ENCODE assay signal across 8 cellular contexts in the genomic region with DNA sequence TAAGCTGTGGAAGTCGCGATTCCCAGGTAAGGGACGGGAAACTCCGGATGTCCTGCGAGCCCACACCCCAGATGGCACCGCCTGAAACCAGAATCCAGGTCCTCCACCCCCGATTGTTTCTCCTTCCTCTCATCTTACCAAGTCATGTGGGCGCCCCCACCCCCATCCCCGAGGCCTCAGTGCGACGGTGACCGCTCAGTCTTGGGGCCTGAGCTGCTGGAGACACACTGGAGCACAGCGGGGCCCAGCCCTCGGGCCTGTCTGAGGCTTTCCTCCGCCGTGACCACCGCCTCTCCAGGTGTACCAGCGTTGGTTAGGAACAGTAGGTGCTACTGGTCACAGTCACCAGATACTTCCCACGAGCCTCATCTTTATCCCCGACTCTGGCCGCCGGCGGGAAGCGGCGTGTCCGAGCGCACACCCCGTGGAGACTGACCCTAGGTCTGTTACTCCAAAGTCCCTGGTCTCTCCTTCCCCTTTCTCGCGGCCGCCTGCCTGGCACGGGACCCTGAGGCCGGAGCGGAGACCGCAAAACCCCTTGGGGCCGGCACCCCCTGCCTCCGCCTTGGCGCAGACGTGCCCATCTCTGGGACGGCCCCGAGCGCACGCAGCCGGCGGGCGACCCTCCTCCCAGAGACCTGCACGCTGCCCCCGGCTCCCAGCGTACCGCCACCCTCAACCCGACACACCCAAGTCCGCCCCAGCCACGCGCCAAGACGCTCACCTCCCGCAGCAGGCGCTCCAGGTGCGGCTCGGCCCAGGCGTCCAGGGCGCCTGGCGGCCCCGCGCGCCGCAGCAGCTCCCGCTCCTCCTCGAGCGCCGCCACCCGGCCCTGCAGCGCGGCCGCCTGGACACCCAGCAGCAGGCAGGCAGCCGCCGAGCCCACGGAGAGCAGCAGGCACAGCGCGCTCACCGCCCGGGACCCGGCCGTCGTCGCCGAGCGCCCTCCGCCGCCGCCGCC. TPM values are rescaled to one million over a fixed set of nuclear protein-coding genes. Genes with fewer than 3 reads are reported as not detected.
DNase-seq lines count a peak whose midpoint lies in the region; ATAC-seq and TF ChIP-seq lines count a peak whose summit lies in the region.

No MANE protein-coding gene starts in this region.

- 42 to 100% methylated on average over 2 to 6 of the region's 91 CpGs for WGBS in gastroesophageal sphincter (ENCODE audit: low coverage in 1 of 2), 2 donors

- H3K4me3 ChIP-seq in gastroesophageal sphincter (peak overlapping the region; percentile 39 to 59), osteoblast (ENCODE audit: insufficient read depth, low read length) (peak overlapping the region; percentile 59)

- H3K9me3 ChIP-seq in gastroesophageal sphincter, result peaks cover 0 to 3% (median 0%) of the 10 kb centered on the region in 3 donors
- H3K9me3 ChIP-seq in osteoblast (ENCODE audit: low read depth, low read length), result no peaks in the 10 kb centered on the region

- H2AFZ ChIP-seq in osteoblast (ENCODE audit: low read length), result no peak overlapping the region

- peak; percentile 7 for DNase-seq in stimulated activated CD4-positive, alpha-beta T cell treated with anti-CD3 and anti-CD28 coated beads, Interleukin-4, amount 100 ng/mL, for 1 hour
- DNase-seq in stimulated activated CD4-positive, alpha-beta T cell treated with anti-CD3 and anti-CD28 coated beads, Interleukin-2, amount 100 ng/mL, for 48 hours, result no peak
- DNase-seq in UCSD-AML1 (lab: John Stamatoyannopoulos, UW; ENCODE audit: unreplicated experiment) (peak; percentile 70), osteoblast (ENCODE audit: insufficient read length, low spot score, missing footprints) (peak; percentile 92), NCI-H187 treated with DMSO at 0.1 percent for 48 hours (lab: John Stamatoyannopoulos, UW) (no peak), occipital lobe (lab: John Stamatoyannopoulos, UW) (no peak), dedifferentiated amniotic fluid mesenchymal stem cell (ENCODE audit: extremely low spot score) (no peak)

- H3K4me2 ChIP-seq in osteoblast (ENCODE audit: insufficient read depth, low read length), result peak overlapping the region; percentile 64

- H3K4me1 ChIP-seq in gastroesophageal sphincter, result peaks cover 0 to 27% (median 6%) of the 10 kb centered on the region in 3 donors
- H3K4me1 ChIP-seq in osteoblast (ENCODE audit: insufficient read depth, low read length), result peaks cover 5% of the 10 kb centered on the region

- ATAC-seq in gastroesophageal sphincter, result peak; percentile 48

- TF ChIP-seq CTCF in gastroesophageal sphincter (IDR thresholded peaks at IDR 0.05) (peak in 2 of 4 experiments; percentile 47), osteoblast (IDR thresholded peaks at IDR 0.05; ENCODE audit: extremely low read depth, low read depth, low read length) (no peak)

- peaks cover 4% of the 10 kb centered on the region for H4K20me1 ChIP-seq in osteoblast (ENCODE audit: insufficient read depth, low read length)

- peak overlapping the region in 3 of 4 donors; percentile 40 to 75 (median 68) for H3K27ac ChIP-seq in gastroesophageal sphincter
- H3K27ac ChIP-seq in osteoblast (ENCODE audit: low read depth, low read length), result no peak overlapping the region

- H3K36me3 ChIP-seq in gastroesophageal sphincter (peaks cover 0 to 6% of the 10 kb centered on the region in 2 donors), osteoblast (ENCODE audit: insufficient read depth, low read length) (no peaks in the 10 kb centered on the region)

- H3K79me2 ChIP-seq in osteoblast (ENCODE audit: insufficient read depth, low read length), result no peaks in the 10 kb centered on the region

- no peak for TF ChIP-seq POLR2A in gastroesophageal sphincter (IDR thresholded peaks at IDR 0.05)

- H3K27me3 ChIP-seq in gastroesophageal sphincter (peaks cover 14% of the 10 kb centered on the region), osteoblast (ENCODE audit: insufficient read depth, low read length) (peaks cover 34% of the 10 kb centered on the region)

- TF ChIP-seq EP300 in gastroesophageal sphincter (IDR thresholded peaks at IDR 0.05), result no peak

RNA-seq across cellular contexts. Expression of gene COL23A1, which starts 0.7 kb away (rescaled TPM):
- total RNA-seq in gastroesophageal sphincter (1 to 10 TPM in 3 of 4 donors, under 1 TPM in 1; 0.93 to 4.6 (median 2.4) TPM), osteoblast (under 0.01 TPM in 1 of 2 replicates, not detected in the other), occipital lobe (0.16 TPM)

RNA-seq across cellular contexts. Expression of gene CLK4, which starts 37.4 kb away (rescaled TPM):
- 10 to 100 TPM; 16.0 to 59.0 (median 27.2) TPM for total RNA-seq in gastroesophageal sphincter
- 33.3 TPM in 2 replicates for total RNA-seq in osteoblast
- total RNA-seq in occipital lobe, result 72.4 TPM

Comparison
In these comparisons a context has a peak if more than half of its experiments do, and no peak if none do; other contexts are left out.
1. DNase-seq: peak in stimulated activated CD4-positive, alpha-beta T cell treated with anti-CD3 and anti-CD28 coated beads, Interleukin-4, amount 100 ng/mL, for 1 hour (single experiment), UCSD-AML1 (single experiment) and osteoblast (single experiment); none in stimulated activated CD4-positive, alpha-beta T cell treated with anti-CD3 and anti-CD28 coated beads, Interleukin-2, amount 100 ng/mL, for 48 hours (0 of 2), NCI-H187 treated with DMSO at 0.1 percent for 48 hours (single experiment), occipital lobe (single experiment) and dedifferentiated amniotic fluid mesenchymal stem cell (single experiment).